ENCODE assay signal across 30 cellular contexts in the genomic region with DNA sequence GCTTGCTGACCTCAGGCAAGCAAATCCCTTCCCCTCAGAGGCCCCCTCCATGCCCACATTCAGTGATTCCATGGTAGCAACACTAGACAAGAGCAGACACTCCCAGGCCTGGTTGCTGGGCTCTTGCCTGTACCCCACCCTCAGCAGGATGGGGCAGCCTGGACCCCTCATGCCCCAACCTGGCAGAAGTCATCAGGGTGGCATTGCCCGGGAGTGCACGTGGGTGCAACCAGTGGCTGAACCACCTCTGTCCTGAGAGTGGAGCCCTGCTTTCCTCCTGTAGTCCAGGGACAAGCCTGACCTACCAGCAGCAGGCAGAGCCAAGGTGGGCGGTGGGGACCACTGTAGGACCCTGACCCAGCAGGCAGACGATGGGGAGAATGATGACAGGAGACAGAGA.
"Had no signal": no experiment of that assay in that cellular context is flagged by ENCODE, and none has a peak within 500 bp of the region (broad histone marks: within the 10 kb centered on the region; RNA-seq: fewer than 3 reads in every experiment).

No MANE protein-coding gene starts in this region.

- H3K4me3 ChIP-seq: colonic mucosa, esophagus muscularis mucosa, gastroesophageal sphincter, heart right ventricle, prostate gland, right atrium auricular region, smooth muscle cell, thoracic aorta, tibial nerve, upper lobe of right lung, uterus had no signal

- H3K36me3 ChIP-seq: colonic mucosa, esophagus muscularis mucosa, gastroesophageal sphincter, heart right ventricle, prostate gland, right atrium auricular region, thoracic aorta, tibial nerve, upper lobe of right lung, uterus had no signal

- DNase-seq: colonic mucosa; dermis blood vessel endothelial cell; effector memory CD4-positive, alpha-beta T cell; foreskin keratinocyte; glutamatergic neuron; heart right ventricle; hippocampal formation; immature natural killer cell; mesenchymal stem cell; naive thymus-derived CD8-positive, alpha-beta T cell; stimulated activated CD4-positive, alpha-beta T cell treated with anti-CD3 and anti-CD28 coated beads, Interleukin-12 subunit alpha, Interleukin-12 subunit beta, amount 100 ng/mL, for 4 hours; stimulated activated CD4-positive, alpha-beta T cell treated with anti-CD3 and anti-CD28 coated beads, Interleukin-1b, Interleukin-23, amount 100 ng/mL, for 48 hours; stimulated activated CD4-positive, alpha-beta T cell treated with anti-CD3 and anti-CD28 coated beads, Interleukin-4, amount 100 ng/mL, for 1 hour; stimulated activated CD8-positive, alpha-beta memory T cell treated with anti-CD3 and anti-CD28 coated beads, Interleukin-4, amount 100 ng/mL, for 48 hours; upper lobe of right lung; uterus had no signal

- H3K36me3 Mint-ChIP-seq: immature natural killer cell; naive thymus-derived CD8-positive, alpha-beta T cell had no signal

- H3K27me3 ChIP-seq: colonic mucosa, esophagus muscularis mucosa, gastroesophageal sphincter, right atrium auricular region, tibial nerve, upper lobe of right lung, uterus had no signal

- ATAC-seq: foreskin keratinocyte; gastroesophageal sphincter; heart right ventricle; left lobe of liver; naive thymus-derived CD8-positive, alpha-beta T cell; sciatic nerve; upper lobe of right lung had no signal

- H3K4me3 Mint-ChIP-seq: central memory CD8-positive, alpha-beta T cell; immature natural killer cell; naive thymus-derived CD8-positive, alpha-beta T cell; neural crest cell; stimulated activated naive CD8-positive, alpha-beta T cell treated with anti-CD3 and anti-CD28 coated beads, Interleukin-15, Interleukin-2, amounts not matched to agents 100 ng/mL and 50 ng/mL, for 24 hours had no signal

- H3K27ac Mint-ChIP-seq: stimulated activated naive CD8-positive, alpha-beta T cell treated with anti-CD3 and anti-CD28 coated beads, Interleukin-15, Interleukin-2, amounts not matched to agents 100 ng/mL and 50 ng/mL, for 24 hours had no signal

- H3K4me1 ChIP-seq: colonic mucosa, esophagus muscularis mucosa, foreskin keratinocyte, gastroesophageal sphincter, heart right ventricle, prostate gland, right atrium auricular region, upper lobe of right lung, uterus had no signal

- H3K4me2 ChIP-seq: smooth muscle cell had no signal

- H3K27ac ChIP-seq: colonic mucosa, esophagus muscularis mucosa, foreskin keratinocyte, gastroesophageal sphincter, heart right ventricle, prostate gland, right atrium auricular region, thoracic aorta, tibial nerve, upper lobe of right lung, uterus had no signal

- H3K9me3 ChIP-seq: colonic mucosa, esophagus muscularis mucosa, gastroesophageal sphincter, heart right ventricle, prostate gland, right atrium auricular region, thoracic aorta, tibial nerve, upper lobe of right lung, uterus had no signal

- FAIRE-seq: endothelial cell of umbilical vein, keratinocyte had no signal

- H3K4me1 Mint-ChIP-seq: central memory CD8-positive, alpha-beta T cell; immature natural killer cell; naive thymus-derived CD8-positive, alpha-beta T cell had no signal

- H3K27me3 Mint-ChIP-seq: stimulated activated naive CD8-positive, alpha-beta T cell treated with anti-CD3 and anti-CD28 coated beads, Interleukin-15, Interleukin-2, amounts not matched to agents 100 ng/mL and 50 ng/mL, for 24 hours had no signal
